In the genomic region with DNA sequence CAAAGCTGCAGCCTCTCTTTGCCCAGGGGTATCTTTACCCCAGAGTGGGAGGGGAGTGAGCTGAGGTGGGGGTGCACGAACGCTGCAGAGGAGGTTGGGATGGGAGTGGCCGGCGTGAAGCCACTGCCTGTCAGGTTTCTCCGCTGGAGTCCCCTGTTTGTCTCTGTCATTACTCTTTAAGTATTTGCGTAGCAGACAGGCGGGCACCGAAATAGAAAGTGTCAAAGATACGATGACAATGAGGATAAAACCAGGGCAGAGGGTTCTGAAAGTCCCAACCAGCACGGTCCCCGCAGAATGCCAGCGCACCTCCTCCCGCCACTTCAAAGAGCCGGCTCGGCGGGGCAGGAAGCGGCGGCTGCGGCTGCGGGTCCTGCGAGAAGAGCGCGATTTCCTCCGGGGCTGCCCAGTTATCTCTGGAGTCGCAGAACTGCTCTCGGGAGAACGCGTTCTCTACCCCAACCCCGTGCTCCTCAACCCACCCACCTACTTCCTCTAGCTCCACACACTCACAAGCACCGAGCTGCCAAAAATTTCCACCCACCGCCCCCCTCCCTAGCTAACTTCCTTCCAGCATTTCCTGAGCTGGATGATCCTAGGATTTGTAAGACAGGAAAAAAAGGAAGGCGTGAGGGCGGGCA, we compare ENCODE assay signal across 1 cellular context.
TF ChIP-seq lines count a peak whose summit lies in the region.

A gene with protein sequence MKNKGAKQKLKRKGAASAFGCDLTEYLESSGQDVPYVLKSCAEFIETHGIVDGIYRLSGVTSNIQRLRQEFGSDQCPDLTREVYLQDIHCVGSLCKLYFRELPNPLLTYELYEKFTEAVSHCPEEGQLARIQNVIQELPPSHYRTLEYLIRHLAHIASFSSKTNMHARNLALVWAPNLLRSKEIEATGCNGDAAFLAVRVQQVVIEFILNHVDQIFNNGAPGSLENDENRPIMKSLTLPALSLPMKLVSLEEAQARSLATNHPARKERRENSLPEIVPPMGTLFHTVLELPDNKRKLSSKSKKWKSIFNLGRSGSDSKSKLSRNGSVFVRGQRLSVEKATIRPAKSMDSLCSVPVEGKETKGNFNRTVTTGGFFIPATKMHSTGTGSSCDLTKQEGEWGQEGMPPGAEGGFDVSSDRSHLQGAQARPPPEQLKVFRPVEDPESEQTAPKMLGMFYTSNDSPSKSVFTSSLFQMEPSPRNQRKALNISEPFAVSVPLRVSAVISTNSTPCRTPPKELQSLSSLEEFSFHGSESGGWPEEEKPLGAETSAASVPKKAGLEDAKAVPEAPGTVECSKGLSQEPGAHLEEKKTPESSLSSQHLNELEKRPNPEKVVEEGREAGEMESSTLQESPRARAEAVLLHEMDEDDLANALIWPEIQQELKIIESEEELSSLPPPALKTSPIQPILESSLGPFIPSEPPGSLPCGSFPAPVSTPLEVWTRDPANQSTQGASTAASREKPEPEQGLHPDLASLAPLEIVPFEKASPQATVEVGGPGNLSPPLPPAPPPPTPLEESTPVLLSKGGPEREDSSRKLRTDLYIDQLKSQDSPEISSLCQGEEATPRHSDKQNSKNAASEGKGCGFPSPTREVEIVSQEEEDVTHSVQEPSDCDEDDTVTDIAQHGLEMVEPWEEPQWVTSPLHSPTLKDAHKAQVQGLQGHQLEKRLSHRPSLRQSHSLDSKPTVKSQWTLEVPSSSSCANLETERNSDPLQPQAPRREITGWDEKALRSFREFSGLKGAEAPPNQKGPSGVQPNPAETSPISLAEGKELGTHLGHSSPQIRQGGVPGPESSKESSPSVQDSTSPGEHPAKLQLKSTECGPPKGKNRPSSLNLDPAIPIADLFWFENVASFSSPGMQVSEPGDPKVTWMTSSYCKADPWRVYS (N-terminal part only) (plus strand): TSS at position 623 of the 641 bp plus-strand sequence. CDS start 522 bp downstream, outside the sequence.

TF ChIP-seq in SK-N-SH, 30 proteins besides CTCF, POLR2A, EP300 and RAD21:
- TF ChIP-seq POLR2AphosphoS5 (IDR thresholded peaks at IDR 0.05; ENCODE audit: low read depth, low read length): no peak
- TF ChIP-seq, protein P1, sequence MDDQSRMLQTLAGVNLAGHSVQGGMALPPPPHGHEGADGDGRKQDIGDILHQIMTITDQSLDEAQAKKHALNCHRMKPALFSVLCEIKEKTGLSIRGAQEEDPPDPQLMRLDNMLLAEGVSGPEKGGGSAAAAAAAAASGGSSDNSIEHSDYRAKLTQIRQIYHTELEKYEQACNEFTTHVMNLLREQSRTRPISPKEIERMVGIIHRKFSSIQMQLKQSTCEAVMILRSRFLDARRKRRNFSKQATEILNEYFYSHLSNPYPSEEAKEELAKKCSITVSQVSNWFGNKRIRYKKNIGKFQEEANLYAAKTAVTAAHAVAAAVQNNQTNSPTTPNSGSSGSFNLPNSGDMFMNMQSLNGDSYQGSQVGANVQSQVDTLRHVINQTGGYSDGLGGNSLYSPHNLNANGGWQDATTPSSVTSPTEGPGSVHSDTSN (IDR thresholded peaks at IDR 0.05): 0 out of 2 replicates have a peak, but pooled peaks have one; percentile 35
- TF ChIP-seq FOSL2 (IDR thresholded peaks at IDR 0.05; ENCODE audit: borderline replicate concordance, low read depth): no peak
- TF ChIP-seq, protein P2, sequence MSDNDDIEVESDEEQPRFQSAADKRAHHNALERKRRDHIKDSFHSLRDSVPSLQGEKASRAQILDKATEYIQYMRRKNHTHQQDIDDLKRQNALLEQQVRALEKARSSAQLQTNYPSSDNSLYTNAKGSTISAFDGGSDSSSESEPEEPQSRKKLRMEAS (IDR thresholded peaks at IDR 0.05; ENCODE audit: low read depth): no peak; the same call in 1 of the 2 replicates
- TF ChIP-seq MXI1 (IDR thresholded peaks at IDR 0.05; ENCODE audit: low read depth, low read length): peak; percentile 72; the same call in 1 of the 2 replicates
- peak; percentile 11; the same call in 1 of the 2 replicates for TF ChIP-seq YY1 (IDR thresholded peaks at IDR 0.05; ENCODE audit: low read depth)
- TF ChIP-seq, protein P3, sequence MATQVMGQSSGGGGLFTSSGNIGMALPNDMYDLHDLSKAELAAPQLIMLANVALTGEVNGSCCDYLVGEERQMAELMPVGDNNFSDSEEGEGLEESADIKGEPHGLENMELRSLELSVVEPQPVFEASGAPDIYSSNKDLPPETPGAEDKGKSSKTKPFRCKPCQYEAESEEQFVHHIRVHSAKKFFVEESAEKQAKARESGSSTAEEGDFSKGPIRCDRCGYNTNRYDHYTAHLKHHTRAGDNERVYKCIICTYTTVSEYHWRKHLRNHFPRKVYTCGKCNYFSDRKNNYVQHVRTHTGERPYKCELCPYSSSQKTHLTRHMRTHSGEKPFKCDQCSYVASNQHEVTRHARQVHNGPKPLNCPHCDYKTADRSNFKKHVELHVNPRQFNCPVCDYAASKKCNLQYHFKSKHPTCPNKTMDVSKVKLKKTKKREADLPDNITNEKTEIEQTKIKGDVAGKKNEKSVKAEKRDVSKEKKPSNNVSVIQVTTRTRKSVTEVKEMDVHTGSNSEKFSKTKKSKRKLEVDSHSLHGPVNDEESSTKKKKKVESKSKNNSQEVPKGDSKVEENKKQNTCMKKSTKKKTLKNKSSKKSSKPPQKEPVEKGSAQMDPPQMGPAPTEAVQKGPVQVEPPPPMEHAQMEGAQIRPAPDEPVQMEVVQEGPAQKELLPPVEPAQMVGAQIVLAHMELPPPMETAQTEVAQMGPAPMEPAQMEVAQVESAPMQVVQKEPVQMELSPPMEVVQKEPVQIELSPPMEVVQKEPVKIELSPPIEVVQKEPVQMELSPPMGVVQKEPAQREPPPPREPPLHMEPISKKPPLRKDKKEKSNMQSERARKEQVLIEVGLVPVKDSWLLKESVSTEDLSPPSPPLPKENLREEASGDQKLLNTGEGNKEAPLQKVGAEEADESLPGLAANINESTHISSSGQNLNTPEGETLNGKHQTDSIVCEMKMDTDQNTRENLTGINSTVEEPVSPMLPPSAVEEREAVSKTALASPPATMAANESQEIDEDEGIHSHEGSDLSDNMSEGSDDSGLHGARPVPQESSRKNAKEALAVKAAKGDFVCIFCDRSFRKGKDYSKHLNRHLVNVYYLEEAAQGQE (IDR thresholded peaks at IDR 0.05; ENCODE audit: low read depth, low read length): no peak
- TF ChIP-seq, protein P4, sequence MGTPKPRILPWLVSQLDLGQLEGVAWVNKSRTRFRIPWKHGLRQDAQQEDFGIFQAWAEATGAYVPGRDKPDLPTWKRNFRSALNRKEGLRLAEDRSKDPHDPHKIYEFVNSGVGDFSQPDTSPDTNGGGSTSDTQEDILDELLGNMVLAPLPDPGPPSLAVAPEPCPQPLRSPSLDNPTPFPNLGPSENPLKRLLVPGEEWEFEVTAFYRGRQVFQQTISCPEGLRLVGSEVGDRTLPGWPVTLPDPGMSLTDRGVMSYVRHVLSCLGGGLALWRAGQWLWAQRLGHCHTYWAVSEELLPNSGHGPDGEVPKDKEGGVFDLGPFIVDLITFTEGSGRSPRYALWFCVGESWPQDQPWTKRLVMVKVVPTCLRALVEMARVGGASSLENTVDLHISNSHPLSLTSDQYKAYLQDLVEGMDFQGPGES (IDR thresholded peaks at IDR 0.05; ENCODE audit: low read depth, low read length): no peak
- TF ChIP-seq, protein P5, sequence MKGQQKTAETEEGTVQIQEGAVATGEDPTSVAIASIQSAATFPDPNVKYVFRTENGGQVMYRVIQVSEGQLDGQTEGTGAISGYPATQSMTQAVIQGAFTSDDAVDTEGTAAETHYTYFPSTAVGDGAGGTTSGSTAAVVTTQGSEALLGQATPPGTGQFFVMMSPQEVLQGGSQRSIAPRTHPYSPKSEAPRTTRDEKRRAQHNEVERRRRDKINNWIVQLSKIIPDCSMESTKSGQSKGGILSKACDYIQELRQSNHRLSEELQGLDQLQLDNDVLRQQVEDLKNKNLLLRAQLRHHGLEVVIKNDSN (IDR thresholded peaks at IDR 0.05; ENCODE audit: borderline replicate concordance, low read depth): no peak
- TF ChIP-seq, protein P6, sequence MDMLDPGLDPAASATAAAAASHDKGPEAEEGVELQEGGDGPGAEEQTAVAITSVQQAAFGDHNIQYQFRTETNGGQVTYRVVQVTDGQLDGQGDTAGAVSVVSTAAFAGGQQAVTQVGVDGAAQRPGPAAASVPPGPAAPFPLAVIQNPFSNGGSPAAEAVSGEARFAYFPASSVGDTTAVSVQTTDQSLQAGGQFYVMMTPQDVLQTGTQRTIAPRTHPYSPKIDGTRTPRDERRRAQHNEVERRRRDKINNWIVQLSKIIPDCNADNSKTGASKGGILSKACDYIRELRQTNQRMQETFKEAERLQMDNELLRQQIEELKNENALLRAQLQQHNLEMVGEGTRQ (IDR thresholded peaks at IDR 0.05; ENCODE audit: borderline replicate concordance, low read depth, low read length): no peak
- TF ChIP-seq TEAD4 (IDR thresholded peaks at IDR 0.05; ENCODE audit: borderline replicate concordance, insufficient read depth): 0 out of 2 replicates have a peak, but pooled peaks have one; percentile 18
- peak; percentile 41; the same call in 1 of the 2 replicates for TF ChIP-seq NFIC (IDR thresholded peaks at IDR 0.05; ENCODE audit: borderline replicate concordance)
- TF ChIP-seq EZH2phosphoT487 (IDR thresholded peaks at IDR 0.05; ENCODE audit: borderline replicate concordance, low read depth): no peak
- TF ChIP-seq RFX5 (IDR thresholded peaks at IDR 0.05; ENCODE audit: low read length): no peak
- TF ChIP-seq ELF1 (IDR thresholded peaks at IDR 0.05): peak; percentile 8; the same call in 1 of the 2 replicates
- TF ChIP-seq RCOR1 (IDR thresholded peaks at IDR 0.05; ENCODE audit: low read length): no peak
- no peak for TF ChIP-seq TAF1 (IDR thresholded peaks at IDR 0.05; ENCODE audit: borderline replicate concordance, low read depth, low read length)
- TF ChIP-seq FOXM1 (IDR thresholded peaks at IDR 0.05; ENCODE audit: low read depth): no peak
- no peak for TF ChIP-seq MEF2A (IDR thresholded peaks at IDR 0.05; ENCODE audit: borderline replicate concordance, low read depth)
- no peak; the same call in 1 of the 2 replicates for TF ChIP-seq GATA2 (CRISPR knock-in tag; IDR thresholded peaks at IDR 0.05)
- TF ChIP-seq JUND (IDR thresholded peaks at IDR 0.05): no peak
- TF ChIP-seq RXRA (IDR thresholded peaks at IDR 0.05; ENCODE audit: borderline replicate concordance, low read depth): no peak
- peak; percentile 60 for TF ChIP-seq CHD2 (IDR thresholded peaks at IDR 0.05; ENCODE audit: low read length, partially characterized antibody)
- TF ChIP-seq, protein P7, sequence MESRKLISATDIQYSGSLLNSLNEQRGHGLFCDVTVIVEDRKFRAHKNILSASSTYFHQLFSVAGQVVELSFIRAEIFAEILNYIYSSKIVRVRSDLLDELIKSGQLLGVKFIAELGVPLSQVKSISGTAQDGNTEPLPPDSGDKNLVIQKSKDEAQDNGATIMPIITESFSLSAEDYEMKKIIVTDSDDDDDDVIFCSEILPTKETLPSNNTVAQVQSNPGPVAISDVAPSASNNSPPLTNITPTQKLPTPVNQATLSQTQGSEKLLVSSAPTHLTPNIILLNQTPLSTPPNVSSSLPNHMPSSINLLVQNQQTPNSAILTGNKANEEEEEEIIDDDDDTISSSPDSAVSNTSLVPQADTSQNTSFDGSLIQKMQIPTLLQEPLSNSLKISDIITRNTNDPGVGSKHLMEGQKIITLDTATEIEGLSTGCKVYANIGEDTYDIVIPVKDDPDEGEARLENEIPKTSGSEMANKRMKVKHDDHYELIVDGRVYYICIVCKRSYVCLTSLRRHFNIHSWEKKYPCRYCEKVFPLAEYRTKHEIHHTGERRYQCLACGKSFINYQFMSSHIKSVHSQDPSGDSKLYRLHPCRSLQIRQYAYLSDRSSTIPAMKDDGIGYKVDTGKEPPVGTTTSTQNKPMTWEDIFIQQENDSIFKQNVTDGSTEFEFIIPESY (IDR thresholded peaks at IDR 0.05; ENCODE audit: borderline replicate concordance, low read depth): no peak
- TF ChIP-seq TCF12 (IDR thresholded peaks at IDR 0.05): no peak
- 0 out of 2 replicates have a peak, but pooled peaks have one; percentile 32 for TF ChIP-seq GABPA (IDR thresholded peaks at IDR 0.05; ENCODE audit: low read depth)
- peak; percentile 1; the same call in 1 of the 2 replicates for TF ChIP-seq SMC3 (IDR thresholded peaks at IDR 0.05; ENCODE audit: low read depth, low read length)
- no peak for TF ChIP-seq NRF1 (IDR thresholded peaks at IDR 0.05; ENCODE audit: low read depth, low read length)
- no peak for TF ChIP-seq FOXJ3 (CRISPR knock-in tag; IDR thresholded peaks at IDR 0.05)
- 0 out of 2 replicates have a peak, but pooled peaks have one; percentile 13 for TF ChIP-seq SIN3A (IDR thresholded peaks at IDR 0.05; ENCODE audit: borderline replicate concordance, low read depth, low read length)
